11 cellular contexts compared by ENCODE assay signal in genomic region chr19:39083983-39084731, GRCh38. TPM values are rescaled to one million over a fixed set of nuclear protein-coding genes. Genes with fewer than 3 reads are reported as not detected.
DNase-seq lines count a peak whose midpoint lies in the region; ATAC-seq, FAIRE-seq and TF ChIP-seq lines count a peak whose summit lies in the region.
"Had no signal": no experiment of that assay in that cellular context is flagged by ENCODE, and none has a peak within 500 bp of the region (broad histone marks: within the 10 kb centered on the region; RNA-seq: fewer than 3 reads in every experiment).

A gene with protein sequence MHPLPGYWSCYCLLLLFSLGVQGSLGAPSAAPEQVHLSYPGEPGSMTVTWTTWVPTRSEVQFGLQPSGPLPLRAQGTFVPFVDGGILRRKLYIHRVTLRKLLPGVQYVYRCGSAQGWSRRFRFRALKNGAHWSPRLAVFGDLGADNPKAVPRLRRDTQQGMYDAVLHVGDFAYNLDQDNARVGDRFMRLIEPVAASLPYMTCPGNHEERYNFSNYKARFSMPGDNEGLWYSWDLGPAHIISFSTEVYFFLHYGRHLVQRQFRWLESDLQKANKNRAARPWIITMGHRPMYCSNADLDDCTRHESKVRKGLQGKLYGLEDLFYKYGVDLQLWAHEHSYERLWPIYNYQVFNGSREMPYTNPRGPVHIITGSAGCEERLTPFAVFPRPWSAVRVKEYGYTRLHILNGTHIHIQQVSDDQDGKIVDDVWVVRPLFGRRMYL (plus strand): TSS chr19:39084368. CDS start chr19:39085270, 902 bp downstream.

- DNase-seq in NCI-H146 (lab: John Stamatoyannopoulos, UW) (peak; percentile 16), NCI-H146 treated with DMSO at 0.1 percent for 48 hours (lab: John Stamatoyannopoulos, UW; ENCODE audit: unreplicated experiment) (no peak), kidney (peak; percentile 70), tibial nerve (ENCODE audit: low spot score in 2 of 2) (no peak), Right ventricle myocardium inferior (ENCODE audit: missing footprints) (no peak)
- DNase-seq: mucosa of descending colon, NCI-H187 treated with DMSO at 0.1 percent for 48 hours had no signal

- no peak within 1 kb of the TSS for H3K9ac ChIP-seq in kidney (ENCODE audit: low read length in 2 of 2)

- peak within 1 kb of the TSS; percentile 89 for H3K27ac ChIP-seq in angular gyrus (ENCODE audit: low read depth, low read length)
- no peak within 1 kb of the TSS for H3K27ac ChIP-seq in kidney (ENCODE audit: low read depth in 2 of 2, low read length in 2 of 2)
- peak within 1 kb of the TSS in 3 of 4 donors; percentile 27 to 77 (median 37) for H3K27ac ChIP-seq in tibial nerve

- H3K4me1 ChIP-seq in kidney (ENCODE audit: control insufficient read depth in 1 of 2, insufficient read depth in 1 of 2, low read depth in 1 of 2, low read length in 2 of 2): no peaks in the 10 kb centered on the region
- peaks cover 0 to 18% (median 3%) of the 10 kb centered on the region in 4 donors for H3K4me1 ChIP-seq in tibial nerve

- no peak for TF ChIP-seq EP300 in tibial nerve (IDR thresholded peaks at IDR 0.05)

- no peak for TF ChIP-seq POLR2A in tibial nerve (IDR thresholded peaks at IDR 0.05)

- FAIRE-seq in kidney (lab: Jason Lieb, UNC): no peak

- TF ChIP-seq CTCF in kidney (IDR thresholded peaks at IDR 0.05; ENCODE audit: borderline replicate concordance, extremely low read depth, insufficient read depth) (no peak), tibial nerve (IDR thresholded peaks at IDR 0.05) (no peak)

- no peaks in the 10 kb centered on the region for H3K36me3 ChIP-seq in kidney (ENCODE audit: control insufficient read depth in 1 of 2, insufficient read depth in 2 of 2, low read length in 2 of 2)
- H3K36me3 ChIP-seq in tibial nerve: no peaks in the 10 kb centered on the region

- intact Hi-C loops in kidney (cut with DNase I): no loop called here
- intact Hi-C loops in Right ventricle myocardium inferior (cut with DNase I): no loop called here

- H3K27me3 ChIP-seq in tibial nerve: peaks cover 0 to 78% of the 10 kb centered on the region in 2 donors

- WGBS in tibial nerve, 2 donors: 3 to 5% methylated on average over 26 to 48 of the region's 54 CpGs

- ATAC-seq in Right ventricle myocardium inferior (no peak), HG03521 (IDR thresholded peaks at IDR 0.05; ENCODE audit: unreplicated experiment) (no peak), HG03097 (IDR thresholded peaks at IDR 0.05; ENCODE audit: low FRiP score, unreplicated experiment) (no peak)
- ATAC-seq: mucosa of descending colon had no signal

- H3K9me3 ChIP-seq in kidney (ENCODE audit: control insufficient read depth in 1 of 2, low read length in 2 of 2) (no peaks in the 10 kb centered on the region), tibial nerve (no peaks in the 10 kb centered on the region)
- H3K9me3 ChIP-seq: mucosa of descending colon had no signal

- no peak within 1 kb of the TSS for H3K4me3 ChIP-seq in kidney (ENCODE audit: low read length in 2 of 2)
- H3K4me3 ChIP-seq in tibial nerve: peak within 1 kb of the TSS in 3 of 4 donors; percentile 10 to 47 (median 17)
- H3K4me3 ChIP-seq: mucosa of descending colon had no signal

RNA-seq across cellular contexts. Expression of the gene that starts here (rescaled TPM):
- total RNA-seq in kidney (not detected), tibial nerve (1 to 10 TPM in 3 of 4 donors, under 1 TPM in 1; 0.90 to 3.1 (median 1.6) TPM), Right ventricle myocardium inferior (not detected)
- polyA plus RNA-seq in kidney (ENCODE audit: insufficient read depth, low read depth, low replicate concordance): 0.13 TPM
- total RNA-seq: A673, mucosa of descending colon had no signal

Comparison
In these comparisons a context has a peak if more than half of its experiments do, and no peak if none do; other contexts are left out.
1. Peak in DNase-seq in kidney; RNA of the gene not detected or under 1 TPM.
2. H3K27ac ChIP-seq: peak in angular gyrus (single experiment) and tibial nerve (3 of 4); none in kidney (0 of 2).
3. H3K4me3 ChIP-seq: peak in tibial nerve (3 of 4); none in kidney (0 of 2).